ENCODE assay signal across 8 cellular contexts in genomic region chr14:55707365-55707804, GRCh38.
A peak's percentile ranks its signal among the peaks of the same experiment; 100 is the strongest.
DNase-seq lines count a peak whose midpoint lies in the region; ATAC-seq and TF ChIP-seq lines count a peak whose summit lies in the region.

No MANE protein-coding gene starts in this region.

- no peak overlapping the region for H2AFZ ChIP-seq in mesenchymal stem cell (ENCODE audit: low read depth, low read length)

- H2BK120ac ChIP-seq in mesenchymal stem cell (ENCODE audit: low read depth, low read length), result no peak overlapping the region

- no peak overlapping the region for H3K27ac Mint-ChIP-seq in chondrocyte (ENCODE audit: unreplicated experiment)
- H3K27ac Mint-ChIP-seq in activated T-helper 17 cell treated with anti-CD3 and anti-CD28 coated beads, Interleukin-2, amount 50 U/mL, for 72 hours, result no peak overlapping the region

- no peaks in the 10 kb centered on the region for H3K36me3 Mint-ChIP-seq in chondrocyte (ENCODE audit: low read depth)
- H3K36me3 Mint-ChIP-seq in activated T-helper 17 cell treated with anti-CD3 and anti-CD28 coated beads, Interleukin-2, amount 50 U/mL, for 72 hours (ENCODE audit: low read depth), result no peaks in the 10 kb centered on the region

- H3K79me1 ChIP-seq in mesenchymal stem cell (replicated peaks; ENCODE audit: low read length, poor library complexity, severe bottlenecking), result no peaks in the 10 kb centered on the region

- H2BK15ac ChIP-seq in mesenchymal stem cell (ENCODE audit: low read depth, poor library complexity, severe bottlenecking), result no peak overlapping the region

- no peak overlapping the region for H2BK5ac ChIP-seq in mesenchymal stem cell (ENCODE audit: low read depth, low read length, poor library complexity, severe bottlenecking)

- H3K9ac ChIP-seq in mesenchymal stem cell (ENCODE audit: low read length), result peak overlapping the region; percentile 3

- no peaks in the 10 kb centered on the region for H3K27me3 Mint-ChIP-seq in chondrocyte (ENCODE audit: low read depth)
- no peaks in the 10 kb centered on the region for H3K27me3 Mint-ChIP-seq in activated T-helper 17 cell treated with anti-CD3 and anti-CD28 coated beads, Interleukin-2, amount 50 U/mL, for 72 hours

- peak; percentile 38 for ATAC-seq in Right ventricle myocardium inferior
- ATAC-seq in activated T-helper 17 cell treated with anti-CD3 and anti-CD28 coated beads, Interleukin-2, amount 50 U/mL, for 72 hours (replicated peaks), result no peak

- no peaks in the 10 kb centered on the region for H3K9me3 Mint-ChIP-seq in chondrocyte (ENCODE audit: low read depth)
- no peaks in the 10 kb centered on the region for H3K9me3 Mint-ChIP-seq in activated T-helper 17 cell treated with anti-CD3 and anti-CD28 coated beads, Interleukin-2, amount 50 U/mL, for 72 hours

- H3K9me3 ChIP-seq in mesenchymal stem cell (ENCODE audit: control insufficient read depth, low read length), result peaks cover 3% of the 10 kb centered on the region

- DNase-seq in Right ventricle myocardium inferior (ENCODE audit: missing footprints) (no peak), cardiac septum (ENCODE audit: low spot score) (no peak), NCI-H510A treated with DMSO at 0.1 percent for 48 hours (lab: John Stamatoyannopoulos, UW) (peak; percentile 74), chondrocyte (ENCODE audit: low spot score) (no peak), mesenchymal stem cell (peak; percentile 70), OCI-M2 (lab: John Stamatoyannopoulos, UW; ENCODE audit: unreplicated experiment) (no peak)
- no peak for DNase-seq in activated CD8-positive, alpha-beta memory T cell treated with anti-CD3 and anti-CD28 coated beads, Interleukin-2, amount 50 U/mL, for 4 hours

- H3K36me3 ChIP-seq in mesenchymal stem cell (ENCODE audit: control insufficient read depth in 1 of 2, insufficient read depth in 2 of 2, low read depth in 1 of 2, low read length in 2 of 2), result peaks cover 5 to 6% of the 10 kb centered on the region in 2 experiments

- no peak overlapping the region for H4K8ac ChIP-seq in mesenchymal stem cell (ENCODE audit: low read length)

- peak overlapping the region; percentile 79 for H2AK5ac ChIP-seq in mesenchymal stem cell (ENCODE audit: low read length, severe bottlenecking)

- no peak overlapping the region for H3K4ac ChIP-seq in mesenchymal stem cell (ENCODE audit: low read depth in 1 of 2, low read length in 2 of 2)

- H3K23ac ChIP-seq in mesenchymal stem cell (ENCODE audit: low read length in 2 of 2), result no peak overlapping the region

- no peaks in the 10 kb centered on the region for H3K27me3 ChIP-seq in mesenchymal stem cell (ENCODE audit: control insufficient read depth in 1 of 2, insufficient read depth in 1 of 2, low read length in 2 of 2)

- no peak overlapping the region for H4K91ac ChIP-seq in mesenchymal stem cell (ENCODE audit: low read length)

- peak overlapping the region in 1 of 2 experiments; percentile 54 for H3K18ac ChIP-seq in mesenchymal stem cell (ENCODE audit: low read depth in 1 of 2, low read length in 2 of 2)

- 72% methylated on average over 3 of the region's 6 CpGs for WGBS in mesenchymal stem cell

- peak overlapping the region in 1 of 2 experiments; percentile 18 for H3K14ac ChIP-seq in mesenchymal stem cell (ENCODE audit: low read length in 2 of 2)

- peaks cover 2% of the 10 kb centered on the region for H3K4me1 ChIP-seq in mesenchymal stem cell (ENCODE audit: control insufficient read depth, insufficient read depth, low read depth, low read length)

- H3K4me1 Mint-ChIP-seq in chondrocyte (ENCODE audit: low read depth), result peaks cover 4% of the 10 kb centered on the region
- H3K4me1 Mint-ChIP-seq in activated T-helper 17 cell treated with anti-CD3 and anti-CD28 coated beads, Interleukin-2, amount 50 U/mL, for 72 hours, result no peaks in the 10 kb centered on the region

- H3K4me3 Mint-ChIP-seq in chondrocyte (ENCODE audit: unreplicated experiment), result no peak overlapping the region
- H3K4me3 Mint-ChIP-seq in activated T-helper 17 cell treated with anti-CD3 and anti-CD28 coated beads, Interleukin-2, amount 50 U/mL, for 72 hours, result no peak overlapping the region

- peak; percentile 97 for TF ChIP-seq CTCF in chondrocyte (IDR thresholded peaks at IDR 0.05)

- H2BK12ac ChIP-seq in mesenchymal stem cell (ENCODE audit: low read length in 2 of 2), result no peak overlapping the region

- no peak overlapping the region for H3K4me2 ChIP-seq in mesenchymal stem cell (ENCODE audit: low read length, poor library complexity, severe bottlenecking)

- intact Hi-C loops in Right ventricle myocardium inferior (cut with DNase I) (loop anchor here (5.0 kb wide), 2 partner anchors 635 to 765 kb away; no protein-coding TSS in a partner anchor), cardiac septum (cut with DNase I) (loop anchor here (5.0 to 10.0 kb wide), 3 partner anchors 630 to 767 kb away; no protein-coding TSS in a partner anchor)

- H3K27ac ChIP-seq in mesenchymal stem cell (ENCODE audit: low read length, poor library complexity, severe bottlenecking), result no peak overlapping the region

- no peak overlapping the region for H3K4me3 ChIP-seq in mesenchymal stem cell (ENCODE audit: insufficient read depth in 1 of 2, low read depth in 1 of 2, low read length in 2 of 2)

Comparison
In these comparisons a context has a peak if more than half of its experiments do, and no peak if none do; other contexts are left out.
1. DNase-seq: peak in NCI-H510A treated with DMSO at 0.1 percent for 48 hours (single experiment) and mesenchymal stem cell (single experiment); none in Right ventricle myocardium inferior (single experiment), cardiac septum (single experiment), chondrocyte (single experiment), activated CD8-positive, alpha-beta memory T cell treated with anti-CD3 and anti-CD28 coated beads, Interleukin-2, amount 50 U/mL, for 4 hours (single experiment) and OCI-M2 (single experiment).